Comparison of ENCODE assay signal across 14 cellular contexts in the genomic region with DNA sequence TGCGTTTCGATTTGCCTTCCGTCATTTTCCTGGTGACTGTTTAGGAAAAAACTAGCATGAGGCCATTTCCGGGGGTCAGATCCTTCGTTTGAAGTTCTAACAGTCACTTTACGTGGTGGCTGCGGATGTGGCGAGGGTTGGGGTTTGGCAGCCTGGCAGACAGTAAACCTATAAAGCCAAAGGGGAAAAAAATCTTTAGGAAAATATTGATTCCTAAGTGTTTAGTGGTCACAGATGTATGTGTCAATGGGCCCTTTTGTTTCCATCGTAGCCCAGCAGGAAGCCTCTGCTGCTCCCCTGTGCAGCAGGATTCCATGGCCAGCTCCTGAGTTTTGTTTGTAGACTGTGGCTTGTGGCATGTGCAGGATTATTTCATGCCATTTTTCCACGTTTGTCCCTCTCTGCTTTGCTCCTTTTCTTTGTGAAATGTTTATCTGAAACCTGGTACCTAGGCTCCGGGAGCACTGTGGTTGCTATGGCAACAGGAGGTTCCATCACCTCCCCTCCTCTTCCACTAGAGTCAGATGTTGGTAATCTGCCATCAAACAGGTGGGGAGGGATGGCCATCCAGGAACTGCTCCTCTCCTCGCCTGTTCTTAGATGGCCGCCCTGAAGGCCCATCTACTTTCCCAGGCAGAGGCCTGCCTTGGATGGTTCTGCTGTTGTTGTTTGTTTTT.
DNase-seq lines count a peak whose midpoint lies in the region; ATAC-seq and TF ChIP-seq lines count a peak whose summit lies in the region.
"Had no signal": no experiment of that assay in that cellular context is flagged by ENCODE, and none has a peak within 500 bp of the region (broad histone marks: within the 10 kb centered on the region; RNA-seq: fewer than 3 reads in every experiment).

No MANE protein-coding gene starts in this region.

- no peak overlapping the region for H2BK5ac ChIP-seq in H9 (ENCODE audit: insufficient read length, low read length)

- H3K14ac ChIP-seq in H9 (ENCODE audit: insufficient read depth, low read length), result no peak overlapping the region

- no peak overlapping the region for H3K23ac ChIP-seq in H9 (ENCODE audit: insufficient read length, low read depth, low read length)

- H3K27me3 ChIP-seq in SJSA1 (replicated peaks) (no peaks in the 10 kb centered on the region), psoas muscle (ENCODE audit: insufficient read depth in 3 of 3, low read length in 2 of 3) (no peaks in the 10 kb centered on the region), H9 (ENCODE audit: insufficient read depth, low read length) (no peaks in the 10 kb centered on the region)

- H3K27ac ChIP-seq in SJSA1, result peak overlapping the region; percentile 91
- peak overlapping the region; percentile 34 for H3K27ac ChIP-seq in epithelial cell of prostate
- H3K27ac ChIP-seq in psoas muscle, result peak overlapping the region; percentile 58
- no peak overlapping the region for H3K27ac ChIP-seq in H9 (ENCODE audit: insufficient read length, low read depth, low read length)
- no peak overlapping the region for H3K27ac ChIP-seq in OCI-LY7 (ENCODE audit: low read depth, low read length, poor library complexity, severe bottlenecking)

- H3K18ac ChIP-seq in H9 (ENCODE audit: insufficient read length, low read depth, low read length), result no peak overlapping the region

- H3K4me3 ChIP-seq in SJSA1 (no peak overlapping the region), psoas muscle (no peak overlapping the region), OCI-LY7 (ENCODE audit: low read depth, low read length, poor library complexity, severe bottlenecking) (no peak overlapping the region)
- H3K4me3 ChIP-seq: A549 had no signal

- no peak overlapping the region for H2BK120ac ChIP-seq in H9 (ENCODE audit: low read depth, low read length, poor library complexity, severe bottlenecking)

- H2BK12ac ChIP-seq in H9 (ENCODE audit: insufficient read length, low read depth, low read length), result no peak overlapping the region

- H3K79me2 ChIP-seq in H9 (ENCODE audit: insufficient read depth, low read length) (no peaks in the 10 kb centered on the region), OCI-LY7 (ENCODE audit: insufficient read depth, low read depth, low read length) (no peaks in the 10 kb centered on the region)

- H3K9me2 ChIP-seq in OCI-LY7 (ENCODE audit: insufficient read depth, low read length), result no peaks in the 10 kb centered on the region

- no peaks in the 10 kb centered on the region for H4K20me1 ChIP-seq in H9 (ENCODE audit: control insufficient read depth, insufficient read depth, insufficient read length)
- H4K20me1 ChIP-seq in OCI-LY7 (ENCODE audit: insufficient read depth, low read length), result no peaks in the 10 kb centered on the region

- H3K4me3 Mint-ChIP-seq in H9, result no peak overlapping the region
- H3K4me3 Mint-ChIP-seq: activated CD4-positive, alpha-beta T cell treated with anti-CD3 and anti-CD28 coated beads, Interleukin-2, amount 10 ng/mL, durations not matched to agents 24 days and 14 days; central memory CD8-positive, alpha-beta T cell; memory B cell had no signal

- H3K9me3 ChIP-seq in SJSA1 (replicated peaks) (no peaks in the 10 kb centered on the region), psoas muscle (no peaks in the 10 kb centered on the region), H9 (ENCODE audit: control insufficient read depth, low read depth, low read length) (no peaks in the 10 kb centered on the region), OCI-LY7 (ENCODE audit: low read length) (no peaks in the 10 kb centered on the region)
- H3K9me3 ChIP-seq: A549 had no signal

- H3K4me1 ChIP-seq in SJSA1 (replicated peaks) (peaks cover 53% of the 10 kb centered on the region), psoas muscle (peaks cover under 1% of the 10 kb centered on the region), H9 (ENCODE audit: insufficient read depth, low read length) (no peaks in the 10 kb centered on the region), OCI-LY7 (ENCODE audit: insufficient read depth, low read length, poor library complexity, severe bottlenecking) (no peaks in the 10 kb centered on the region)

- H2AFZ ChIP-seq in H9 (ENCODE audit: low read length), result no peak overlapping the region
- no peak overlapping the region for H2AFZ ChIP-seq in OCI-LY7 (ENCODE audit: low read length)

- H3K4me2 ChIP-seq in H9 (ENCODE audit: insufficient read depth, insufficient read length, low read length), result no peak overlapping the region
- no peak overlapping the region for H3K4me2 ChIP-seq in OCI-LY7 (ENCODE audit: low read length)
- H3K4me2 ChIP-seq: A549 had no signal

- H3K36me3 ChIP-seq in SJSA1 (peaks cover 40% of the 10 kb centered on the region), psoas muscle (ENCODE audit: insufficient read depth in 1 of 2, low read depth in 1 of 2) (no peaks in the 10 kb centered on the region), OCI-LY7 (ENCODE audit: insufficient read depth, low read length) (no peaks in the 10 kb centered on the region)

- no peak overlapping the region for H3T11ph ChIP-seq in H9 (ENCODE audit: low read length)

- H3K9ac ChIP-seq in H9 (ENCODE audit: extremely low read depth, insufficient read length, low read length), result no peak overlapping the region

- no peak overlapping the region for H4K8ac ChIP-seq in H9 (replicated peaks; ENCODE audit: insufficient read length, low read depth, low read length)

- POLR2A ChIA-PET in OCI-LY7 (lab: Charles Lee), result no interaction called here

- H2BK20ac ChIP-seq in H9 (ENCODE audit: low read depth, low read length, poor library complexity, severe bottlenecking), result no peak overlapping the region

- WGBS in psoas muscle, 3 donors, result 74 to 78% (median 75%) methylated on average over 13 of the region's 13 CpGs
- no CpG with 5 or more reads among the region's 13 CpGs for WGBS in H9 (ENCODE audit: extremely low coverage, insufficient read length, low lambda C conversion rate)

- H3K36me3 Mint-ChIP-seq in H9 (ENCODE audit: insufficient read depth in 1 of 3, low read depth in 3 of 3), result peaks cover 0 to 5% (median 2%) of the 10 kb centered on the region in 3 experiments; a peak in 2 of 7 replicates

- TF ChIP-seq CTCF in psoas muscle (IDR thresholded peaks at IDR 0.05) (no peak), H9 (conservative IDR thresholded peaks at IDR 0.05) (no peak), OCI-LY7 (conservative IDR thresholded peaks at IDR 0.05; ENCODE audit: low read length) (no peak)

- no peak overlapping the region for H4K91ac ChIP-seq in H9 (ENCODE audit: insufficient read length, low read depth, low read length)

- H3K27me3 Mint-ChIP-seq in H9 (ENCODE audit: low read depth), result peaks cover 1% of the 10 kb centered on the region; the same call in 1 of the 2 replicates
- H3K27me3 Mint-ChIP-seq: activated CD4-positive, alpha-beta T cell treated with anti-CD3 and anti-CD28 coated beads, Interleukin-2, amount 10 ng/mL, durations not matched to agents 24 days and 14 days; central memory CD8-positive, alpha-beta T cell; memory B cell had no signal

- H2AK5ac ChIP-seq in H9 (ENCODE audit: insufficient read length, low read length), result no peak overlapping the region

- H3K56ac ChIP-seq in H9 (ENCODE audit: insufficient read length, low read depth, low read length), result no peak overlapping the region

- ATAC-seq in psoas muscle, result peak in 1 of 4 donors; percentile 12
- ATAC-seq: A549 had no signal

- CTCF ChIA-PET in OCI-LY7 (lab: Charles Lee; ENCODE audit: unreplicated experiment), result no interaction called here

- DNase-seq in NCI-H2107 treated with DMSO at 0.1 percent for 48 hours (lab: John Stamatoyannopoulos, UW; ENCODE audit: unreplicated experiment) (peak; percentile 45), NCI-H2107 (lab: John Stamatoyannopoulos, UW) (no peak), SJSA1 (ENCODE audit: low read depth in 1 of 2, low spot score in 2 of 2) (no peak), epithelial cell of prostate (ENCODE audit: low read depth, low spot score) (no peak), psoas muscle (no peak), D341Med (ENCODE audit: low spot score) (no peak), H9 (no peak), OCI-LY7 (ENCODE audit: low spot score) (no peak)
- DNase-seq: activated CD4-positive, alpha-beta T cell treated with anti-CD3 and anti-CD28 coated beads, Interleukin-2, amount 10 ng/mL, durations not matched to agents 24 days and 14 days; DMS79 treated with DMSO at 0.1 percent for 48 hours had no signal

- H2BK15ac ChIP-seq in H9 (ENCODE audit: low read depth, low read length), result no peak overlapping the region

- H3K79me1 ChIP-seq in H9 (ENCODE audit: insufficient read depth, low read depth, low read length, poor library complexity, severe bottlenecking), result no peaks in the 10 kb centered on the region

- H4K5ac ChIP-seq in H9 (ENCODE audit: insufficient read length, low read depth, low read length), result no peak overlapping the region

- H3K23me2 ChIP-seq in H9 (ENCODE audit: insufficient read length, low read depth, low read length, poor library complexity, severe bottlenecking), result no peaks in the 10 kb centered on the region

- no TSS peak for BruUV-seq in OCI-LY7 (replicated peaks; lab: Mats Ljungman, UMichigan)

- intact Hi-C loops in psoas muscle (cut with DNase I), result no loop called here
- intact Hi-C loops in OCI-LY7 (cut with micrococcal nuclease; ENCODE audit: unreplicated experiment), result no loop called here

- no peaks in the 10 kb centered on the region for H3K9me3 Mint-ChIP-seq in H9
- H3K9me3 Mint-ChIP-seq: activated CD4-positive, alpha-beta T cell treated with anti-CD3 and anti-CD28 coated beads, Interleukin-2, amount 10 ng/mL, durations not matched to agents 24 days and 14 days; activated T-helper 2 cell treated with anti-CD3 and anti-CD28 coated beads, Interferon-gamma antibody, Interleukin-2, Interleukin-4, amounts not matched to agents 10 μg/mL and 5 μg/mL and 100 μg/mL, durations not matched to agents 14 hours and 24 hours and 36 hours; central memory CD8-positive, alpha-beta T cell; memory B cell had no signal

- H3K27ac Mint-ChIP-seq in H9, result no peak overlapping the region; a peak in 1 of 7 replicates
- H3K27ac Mint-ChIP-seq: activated CD4-positive, alpha-beta T cell treated with anti-CD3 and anti-CD28 coated beads, Interleukin-2, amount 10 ng/mL, durations not matched to agents 24 days and 14 days; activated T-helper 2 cell treated with anti-CD3 and anti-CD28 coated beads, Interferon-gamma antibody, Interleukin-2, Interleukin-4, amounts not matched to agents 10 μg/mL and 5 μg/mL and 100 μg/mL, durations not matched to agents 14 hours and 24 hours and 36 hours; memory B cell had no signal

- H3K4ac ChIP-seq in H9 (ENCODE audit: low read depth, low read length), result no peak overlapping the region

- H3K4me1 Mint-ChIP-seq in H9, result peaks cover 20 to 35% of the 10 kb centered on the region in 2 experiments
- H3K4me1 Mint-ChIP-seq: activated CD4-positive, alpha-beta T cell treated with anti-CD3 and anti-CD28 coated beads, Interleukin-2, amount 10 ng/mL, durations not matched to agents 24 days and 14 days had no signal

Comparison
In these comparisons a context has a peak if more than half of its experiments do, and no peak if none do; other contexts are left out.
1. H3K27ac ChIP-seq: peak in SJSA1 (single experiment), epithelial cell of prostate (single experiment) and psoas muscle (single experiment); none in H9 (single experiment) and OCI-LY7 (single experiment).